6 cellular contexts compared by ENCODE assay signal in the genomic region with DNA sequence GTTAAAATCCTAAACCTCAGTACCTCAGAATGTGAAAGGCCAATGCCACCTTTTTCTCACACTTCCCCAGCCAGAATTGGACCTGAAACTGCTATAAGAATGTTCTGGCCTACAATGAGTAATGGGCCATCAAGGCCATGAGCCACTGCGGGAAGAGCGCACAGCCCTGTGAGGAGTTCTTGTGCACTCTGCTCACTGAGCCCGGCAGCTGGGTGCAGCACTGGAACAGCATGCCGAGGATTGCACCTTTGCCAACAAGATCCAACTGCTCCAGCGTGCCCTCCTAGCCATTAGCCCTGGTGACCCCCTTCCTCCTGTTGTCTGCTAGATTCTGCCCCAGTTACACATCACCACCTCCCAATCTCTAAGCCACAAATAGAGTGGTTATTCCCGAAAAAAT.
"Had no signal": no experiment of that assay in that cellular context is flagged by ENCODE, and none has a peak within 500 bp of the region (broad histone marks: within the 10 kb centered on the region; RNA-seq: fewer than 3 reads in every experiment).

No MANE protein-coding gene starts in this region.

- H3K4me1 Mint-ChIP-seq: IgD-negative memory B cell had no signal

- H3K27ac ChIP-seq: GM23248 had no signal

- H3K9ac ChIP-seq: GM23248 had no signal

- H3K27ac Mint-ChIP-seq: IgD-negative memory B cell had no signal

- H3K4me3 Mint-ChIP-seq: IgD-negative memory B cell had no signal

- H3K36me3 Mint-ChIP-seq: IgD-negative memory B cell had no signal

- H3K27me3 Mint-ChIP-seq: IgD-negative memory B cell had no signal

- H3K4me3 ChIP-seq: GM23248 had no signal

- H2AFZ ChIP-seq: GM23248 had no signal

- DNase-seq: GM23248, GOT3, H7, HCEC 1CT, KBM-7 had no signal
